ENCODE assay signal across 21 cellular contexts in the genomic region with DNA sequence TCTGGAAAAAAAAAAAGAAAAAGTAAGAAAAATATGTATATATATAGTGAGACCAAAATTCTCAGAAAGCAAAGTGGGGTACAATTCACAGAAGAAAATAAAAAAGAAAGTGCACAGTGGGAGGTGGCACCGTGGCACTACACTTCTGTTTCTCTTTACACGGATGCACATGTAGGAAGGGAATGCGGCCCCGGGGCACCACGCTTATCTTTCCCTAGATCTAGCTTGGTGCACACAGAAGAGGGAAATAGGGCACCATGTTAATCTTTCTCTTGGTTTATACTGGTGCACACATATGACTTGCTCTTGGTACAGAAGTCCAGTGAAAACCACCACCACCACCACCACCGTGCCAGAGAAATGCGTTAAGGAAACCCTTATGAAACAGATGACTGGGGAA. TPM values are rescaled to one million over a fixed set of nuclear protein-coding genes. Genes with fewer than 3 reads are reported as not detected.
DNase-seq lines count a peak whose midpoint lies in the region; ATAC-seq and TF ChIP-seq lines count a peak whose summit lies in the region.
"Had no signal": no experiment of that assay in that cellular context is flagged by ENCODE, and none has a peak within 500 bp of the region (broad histone marks: within the 10 kb centered on the region; RNA-seq: fewer than 3 reads in every experiment).

No MANE protein-coding gene starts in this region.

- CTCF ChIA-PET in activated CD4-positive, alpha-beta T cell treated with anti-CD3 and anti-CD28 coated beads, Interleukin-2, amount 10 ng/mL, durations not matched to agents 7 days and 5 days (lab: Charles Lee): no interaction called here

- H3K4me1 ChIP-seq in RWPE2 (ENCODE audit: insufficient read depth, poor library complexity, severe bottlenecking) (no peaks in the 10 kb centered on the region), upper lobe of right lung (no peaks in the 10 kb centered on the region)

- H3K36me3 Mint-ChIP-seq in activated CD4-positive, alpha-beta T cell treated with anti-CD3 and anti-CD28 coated beads, Interleukin-2, amount 10 ng/mL, durations not matched to agents 7 days and 5 days (ENCODE audit: low read depth): peaks cover 33% of the 10 kb centered on the region

- no peaks in the 10 kb centered on the region for H3K4me1 Mint-ChIP-seq in activated CD4-positive, alpha-beta T cell treated with anti-CD3 and anti-CD28 coated beads, Interleukin-2, amount 10 ng/mL, durations not matched to agents 7 days and 5 days
- H3K4me1 Mint-ChIP-seq: CD14-positive monocyte had no signal

- H3K9me3 ChIP-seq in RWPE2 (ENCODE audit: severe bottlenecking) (no peaks in the 10 kb centered on the region), upper lobe of right lung (no peaks in the 10 kb centered on the region)
- H3K9me3 ChIP-seq: BE2C had no signal

- no peak overlapping the region for H3K4me3 Mint-ChIP-seq in activated CD4-positive, alpha-beta T cell treated with anti-CD3 and anti-CD28 coated beads, Interleukin-2, amount 10 ng/mL, durations not matched to agents 7 days and 5 days
- H3K4me3 Mint-ChIP-seq: CD14-positive monocyte; CD4-positive, alpha-beta memory T cell; CD4-positive, CD25-positive, alpha-beta regulatory T cell; CD8-positive, alpha-beta memory T cell had no signal

- no peak for DNase-seq in activated CD4-positive, alpha-beta T cell treated with anti-CD3 and anti-CD28 coated beads, Interleukin-2, amount 10 ng/mL, durations not matched to agents 7 days and 5 days
- no peak for DNase-seq in activated CD4-positive, alpha-beta T cell treated with anti-CD3 and anti-CD28 coated beads for 4 hours
- DNase-seq in RWPE2 (ENCODE audit: low spot score) (peak; percentile 20), upper lobe of right lung (peak; percentile 17), DMS79 treated with DMSO at 0.1 percent for 48 hours (lab: John Stamatoyannopoulos, UW) (no peak)
- DNase-seq: 8988T; ACHN; BE2C; CD4-positive, alpha-beta memory T cell; CD4-positive, CD25-positive, alpha-beta regulatory T cell; CD8-positive, alpha-beta memory T cell; COR-L47; DMS 273 treated with DMSO at 0.1 percent for 48 hours; DMS153; DMS53; DMS79; GF-D8 had no signal

- no peaks in the 10 kb centered on the region for H3K27me3 ChIP-seq in RWPE2 (ENCODE audit: insufficient read depth, poor library complexity, severe bottlenecking)
- no peaks in the 10 kb centered on the region for H3K27me3 ChIP-seq in upper lobe of right lung
- H3K27me3 ChIP-seq: BE2C, BLaER1 had no signal

- peaks cover 6% of the 10 kb centered on the region for H3K9me3 Mint-ChIP-seq in activated CD4-positive, alpha-beta T cell treated with anti-CD3 and anti-CD28 coated beads, Interleukin-2, amount 10 ng/mL, durations not matched to agents 7 days and 5 days

- H3K36me3 ChIP-seq in RWPE2 (ENCODE audit: low read depth) (0 out of 2 replicates have a peak, but pooled peaks cover 7% of the 10 kb centered on the region), upper lobe of right lung (no peaks in the 10 kb centered on the region)

- H3K4me3 ChIP-seq in RWPE2 (ENCODE audit: severe bottlenecking) (no peak overlapping the region), upper lobe of right lung (no peak overlapping the region)
- H3K4me3 ChIP-seq: BLaER1 had no signal

- POLR2A ChIA-PET in activated CD4-positive, alpha-beta T cell treated with anti-CD3 and anti-CD28 coated beads, Interleukin-2, amount 10 ng/mL, durations not matched to agents 7 days and 5 days (lab: Charles Lee): no interaction called here

- intact Hi-C loops in upper lobe of right lung (cut with DNase I): no loop called here

- no peaks in the 10 kb centered on the region for H3K27me3 Mint-ChIP-seq in activated CD4-positive, alpha-beta T cell treated with anti-CD3 and anti-CD28 coated beads, Interleukin-2, amount 10 ng/mL, durations not matched to agents 7 days and 5 days
- H3K27me3 Mint-ChIP-seq: CD4-positive, alpha-beta memory T cell; CD4-positive, CD25-positive, alpha-beta regulatory T cell; CD8-positive, alpha-beta memory T cell had no signal

- H3K27ac ChIP-seq in RWPE2 (ENCODE audit: poor library complexity, severe bottlenecking) (no peak overlapping the region), angular gyrus (ENCODE audit: low read depth, low read length) (peak overlapping the region; percentile 25), upper lobe of right lung (no peak overlapping the region)
- H3K27ac ChIP-seq: BLaER1 had no signal

- TF ChIP-seq CTCF in RWPE2 (IDR thresholded peaks at IDR 0.05; ENCODE audit: poor library complexity, severe bottlenecking) (no peak), upper lobe of right lung (IDR thresholded peaks at IDR 0.05) (no peak)

- H3K27ac Mint-ChIP-seq in activated CD4-positive, alpha-beta T cell treated with anti-CD3 and anti-CD28 coated beads, Interleukin-2, amount 10 ng/mL, durations not matched to agents 7 days and 5 days: peak overlapping the region; percentile 25
- H3K27ac Mint-ChIP-seq: CD4-positive, CD25-positive, alpha-beta regulatory T cell; CD8-positive, alpha-beta memory T cell had no signal

- ATAC-seq in RWPE2 (ENCODE audit: low read depth) (no peak), upper lobe of right lung (no peak), GM21717 (IDR thresholded peaks at IDR 0.05; ENCODE audit: unreplicated experiment) (no peak)

RNA-seq across cellular contexts. Expression of a gene that starts 32.0 kb away (rescaled TPM):
- total RNA-seq in activated CD4-positive, alpha-beta T cell treated with anti-CD3 and anti-CD28 coated beads, Interleukin-2, amount 10 ng/mL, durations not matched to agents 7 days and 5 days: 10 to 100 TPM; 36.2 to 42.7 TPM
- 16.6 TPM for total RNA-seq in upper lobe of right lung

RNA-seq across cellular contexts. Expression of a gene that starts 33.9 kb away (rescaled TPM):
- total RNA-seq in activated CD4-positive, alpha-beta T cell treated with anti-CD3 and anti-CD28 coated beads, Interleukin-2, amount 10 ng/mL, durations not matched to agents 7 days and 5 days: 10 to 100 TPM; 84.0 to 88.0 TPM
- total RNA-seq in upper lobe of right lung: 89.8 TPM

Comparison
In these comparisons a context has a peak if more than half of its experiments do, and no peak if none do; other contexts are left out.
1. DNase-seq: peak in RWPE2 (single experiment) and upper lobe of right lung (single experiment); none in activated CD4-positive, alpha-beta T cell treated with anti-CD3 and anti-CD28 coated beads, Interleukin-2, amount 10 ng/mL, durations not matched to agents 7 days and 5 days (single experiment), activated CD4-positive, alpha-beta T cell treated with anti-CD3 and anti-CD28 coated beads for 4 hours (0 of 2) and DMS79 treated with DMSO at 0.1 percent for 48 hours (single experiment).